In genomic region chr6:150687508-150687907, GRCh38 we compare ENCODE assay signal across 15 cellular contexts.
DNase-seq lines count a peak whose midpoint lies in the region; ATAC-seq and TF ChIP-seq lines count a peak whose summit lies in the region.
"Had no signal": no experiment of that assay in that cellular context is flagged by ENCODE, and none has a peak within 500 bp of the region (broad histone marks: within the 10 kb centered on the region; RNA-seq: fewer than 3 reads in every experiment).

No MANE protein-coding gene starts in this region.

- peaks cover 95% of the 10 kb centered on the region for H3K4me1 Mint-ChIP-seq in activated B cell treated with CpG ODN at 0.5 μM for 24 hours
- H3K4me1 Mint-ChIP-seq in nephron = peaks cover 44% of the 10 kb centered on the region

- H3K9me3 ChIP-seq in gastroesophageal sphincter (no peaks in the 10 kb centered on the region), thoracic aorta (no peaks in the 10 kb centered on the region), A673 (ENCODE audit: low read depth, low read length, poor library complexity, severe bottlenecking) (no peaks in the 10 kb centered on the region)
- H3K9me3 ChIP-seq: tibial artery had no signal

- no peak for DNase-seq in activated B cell treated with CpG ODN at 0.5 μM for 24 hours
- DNase-seq in thoracic aorta (ENCODE audit: low spot score) = no peak
- DNase-seq in A673 (ENCODE audit: low spot score) = no peak
- no peak for DNase-seq in NCI-H2171 treated with DMSO at 0.1 percent for 48 hours (lab: John Stamatoyannopoulos, UW)
- DNase-seq in NAMALWA (ENCODE audit: low spot score) = no peak
- no peak for DNase-seq in stimulated activated CD4-positive, alpha-beta T cell treated with anti-CD3 and anti-CD28 coated beads, Interleukin-2, amount 100 ng/mL, for 48 hours
- DNase-seq: activated CD4-positive, alpha-beta T cell treated with anti-CD3 and anti-CD28 coated beads, Interleukin-2, amount 50 U/mL, for 48 hours; C1 segment of cervical spinal cord; glutamatergic neuron; MM.1S; SHP77 treated with DMSO at 0.1 percent for 48 hours; T1000; tibial artery had no signal

- ATAC-seq in activated B cell treated with CpG ODN at 0.5 μM for 24 hours (ENCODE audit: low read depth) = no peak
- peak; percentile 29 for ATAC-seq in gastroesophageal sphincter
- no peak for ATAC-seq in thoracic aorta (ENCODE audit: insufficient number of reproducible peaks, low FRiP score, low read depth)

- TF ChIP-seq EP300 in gastroesophageal sphincter (IDR thresholded peaks at IDR 0.05) = no peak

- H3K27me3 ChIP-seq in gastroesophageal sphincter (no peaks in the 10 kb centered on the region), thoracic aorta (replicated peaks; ENCODE audit: insufficient read depth) (no peaks in the 10 kb centered on the region), A673 (replicated peaks; ENCODE audit: insufficient read depth, low read depth, low read length, poor library complexity) (no peaks in the 10 kb centered on the region)
- H3K27me3 ChIP-seq: tibial artery had no signal

- no TSS peak for BruUV-seq in A673 (replicated peaks; lab: Mats Ljungman, UMichigan)

- TF ChIP-seq POLR2A in gastroesophageal sphincter (IDR thresholded peaks at IDR 0.05) = no peak

- POLR2A ChIA-PET in activated B cell treated with CpG ODN at 0.5 μM for 24 hours (lab: Charles Lee) = interaction anchor here (0.6 to 7.3 kb wide), 8 partner anchors 11 to 269 kb away, joined by 3 to 62 read pairs (median 5); partner anchors contain the start of gene PLEKHG1
- POLR2A ChIA-PET in A673 (lab: Charles Lee; ENCODE audit: low non-redundant PET) = no interaction called here

- no peaks in the 10 kb centered on the region for H3K36me3 ChIP-seq in gastroesophageal sphincter
- no peaks in the 10 kb centered on the region for H3K36me3 ChIP-seq in thoracic aorta
- no peaks in the 10 kb centered on the region for H3K36me3 ChIP-seq in A673 (ENCODE audit: insufficient read depth, low read length, poor library complexity, severe bottlenecking)
- H3K36me3 ChIP-seq: tibial artery had no signal

- H3K27ac Mint-ChIP-seq in activated B cell treated with CpG ODN at 0.5 μM for 24 hours (peak overlapping the region; percentile 85), nephron (peak overlapping the region; percentile 56 to 94 (median 87))

- peak overlapping the region in 3 of 4 donors; percentile 0 to 41 (median 31) for H3K27ac ChIP-seq in gastroesophageal sphincter
- peak overlapping the region in 1 of 2 donors; percentile 22 for H3K27ac ChIP-seq in thoracic aorta
- no peak overlapping the region for H3K27ac ChIP-seq in A673 (ENCODE audit: low read depth, low read length, poor library complexity, severe bottlenecking)
- H3K27ac ChIP-seq: tibial artery had no signal

- H3K4me3 ChIP-seq in gastroesophageal sphincter (no peak overlapping the region), thoracic aorta (peak overlapping the region; percentile 45), A673 (ENCODE audit: low read depth, low read length, poor library complexity, severe bottlenecking) (no peak overlapping the region)
- H3K4me3 ChIP-seq: tibial artery had no signal

- H3K36me3 Mint-ChIP-seq in activated B cell treated with CpG ODN at 0.5 μM for 24 hours (ENCODE audit: low read depth) = peaks cover 28% of the 10 kb centered on the region
- H3K36me3 Mint-ChIP-seq in nephron (ENCODE audit: low read depth) = peaks cover 22% of the 10 kb centered on the region

- CTCF ChIA-PET in activated B cell treated with CpG ODN at 0.5 μM for 24 hours (lab: Charles Lee) (interaction anchor here (1.0 to 2.4 kb wide), 6 partner anchors 26 to 269 kb away, joined by 3 to 13 read pairs (median 4); no protein-coding TSS in a partner anchor), A673 (lab: Charles Lee) (interaction anchor here (0.6 kb wide), 1 partner anchor 9 kb away, joined by 3 read pairs; no protein-coding TSS in a partner anchor)

- WGBS in gastroesophageal sphincter (ENCODE audit: low coverage in 1 of 2), 2 donors = 53 to 73% methylated on average over 3 to 4 of the region's 6 CpGs

- H3K27me3 Mint-ChIP-seq in activated B cell treated with CpG ODN at 0.5 μM for 24 hours (no peaks in the 10 kb centered on the region), nephron (ENCODE audit: low read depth) (no peaks in the 10 kb centered on the region)

- TF ChIP-seq CTCF in activated B cell treated with CpG ODN at 0.5 μM for 24 hours (IDR thresholded peaks at IDR 0.05) (no peak), gastroesophageal sphincter (IDR thresholded peaks at IDR 0.05) (no peak), nephron (IDR thresholded peaks at IDR 0.05; ENCODE audit: unreplicated experiment in 3 of 3) (no peak), thoracic aorta (IDR thresholded peaks at IDR 0.05) (no peak), A673 (conservative IDR thresholded peaks at IDR 0.05; ENCODE audit: low read depth, low read length) (no peak)

- peak overlapping the region; percentile 61 for H3K4me3 Mint-ChIP-seq in activated B cell treated with CpG ODN at 0.5 μM for 24 hours
- peak overlapping the region in 2 of 3 experiments; percentile 42 to 45 for H3K4me3 Mint-ChIP-seq in nephron

- H3K9me3 Mint-ChIP-seq in activated B cell treated with CpG ODN at 0.5 μM for 24 hours = no peaks in the 10 kb centered on the region
- H3K9me3 Mint-ChIP-seq in nephron = no peaks in the 10 kb centered on the region

- intact Hi-C loops in activated B cell treated with CpG ODN at 0.5 μM for 24 hours (cut with micrococcal nuclease) (no loop called here), A673 (cut with micrococcal nuclease; ENCODE audit: unreplicated experiment) (no loop called here)

- H3K4me1 ChIP-seq in gastroesophageal sphincter (no peaks in the 10 kb centered on the region), thoracic aorta (ENCODE audit: control insufficient read depth in 1 of 2, low read depth in 2 of 2) (peaks cover 9 to 21% of the 10 kb centered on the region in 2 donors), A673 (ENCODE audit: insufficient read depth, low read length, poor library complexity, severe bottlenecking) (peaks cover 10% of the 10 kb centered on the region)
